In genomic region chr7:31470883-31471282, GRCh38 we compare ENCODE assay signal across 4 cellular contexts. TPM values are rescaled to one million over a fixed set of nuclear protein-coding genes. Genes with fewer than 3 reads are reported as not detected.
"Had no signal": no experiment of that assay in that cellular context is flagged by ENCODE, and none has a peak within 500 bp of the region (broad histone marks: within the 10 kb centered on the region; RNA-seq: fewer than 3 reads in every experiment).

No MANE protein-coding gene starts in this region.

RNA-seq across cellular contexts. Expression of gene ITPRID1, which starts 43.0 kb away (rescaled TPM):
- total RNA-seq: LHCN-M2, M059J, MCF 10A, NCI-H460 had no signal
